ENCODE assay signal across 8 cellular contexts in the genomic region with DNA sequence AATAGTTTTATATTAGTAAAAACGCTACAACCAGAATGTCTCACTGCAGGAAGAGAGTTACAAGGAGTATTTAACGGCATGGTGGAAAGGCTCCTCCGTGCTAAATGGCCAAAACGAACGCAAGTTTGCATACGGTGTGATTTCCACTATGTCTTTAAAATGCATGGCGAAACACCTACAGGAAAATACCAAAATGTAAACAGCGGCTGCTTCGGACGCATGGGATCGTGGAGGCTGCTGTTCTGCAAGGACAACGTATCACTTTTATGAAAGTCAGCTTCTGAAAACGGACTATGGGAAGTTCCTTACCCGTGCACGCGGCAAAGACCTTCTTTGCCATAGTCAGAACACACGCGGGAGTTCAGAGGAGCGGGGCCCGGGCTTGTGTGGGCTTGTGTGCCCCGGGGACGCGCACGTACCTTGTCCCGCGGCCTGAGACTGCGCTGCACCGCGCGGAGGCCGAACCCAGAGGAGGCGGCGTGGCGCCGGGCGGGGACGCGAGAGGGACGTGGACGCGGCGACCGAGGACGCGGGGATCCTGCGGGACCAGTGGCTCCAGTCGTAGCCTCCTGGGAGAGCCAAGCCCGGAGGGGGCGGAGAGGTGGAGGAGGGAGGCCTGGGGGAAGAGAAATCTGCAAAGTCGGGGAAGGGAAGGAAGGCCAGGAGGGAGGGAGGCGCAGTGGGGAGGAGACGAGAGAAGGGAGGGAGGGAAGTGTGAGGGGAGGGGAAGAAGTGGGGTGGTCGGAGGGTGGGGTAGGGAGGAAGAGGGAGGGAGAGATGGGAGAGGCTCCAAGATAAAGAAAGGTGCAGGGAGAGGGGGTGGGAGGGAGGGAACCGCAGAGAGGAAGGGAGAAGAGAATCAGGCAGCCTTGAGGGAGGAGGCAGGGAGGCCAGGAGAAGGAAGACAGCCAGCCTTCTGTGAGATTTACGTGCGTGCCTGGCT. TPM values are rescaled to one million over a fixed set of nuclear protein-coding genes. Genes with fewer than 3 reads are reported as not detected.
DNase-seq lines count a peak whose midpoint lies in the region; ATAC-seq and TF ChIP-seq lines count a peak whose summit lies in the region.

CMBL (minus strand) TSS at position 697 of the 943 bp plus-strand sequence. CDS start 17,140 bp downstream, outside the sequence.

- POLR2A ChIA-PET in activated CD4-positive, alpha-beta memory T cell treated with anti-CD3 and anti-CD28 coated beads, Interleukin-2, amount 10 ng/mL, durations not matched to agents 7 days and 5 days (lab: Charles Lee) = no interaction called here

- H3K4me3 ChIP-seq in epithelial cell of proximal tubule (ENCODE audit: low read depth, low read length) (peak within 1 kb of the TSS; percentile 78), testis (peak within 1 kb of the TSS; percentile 60 to 70)

- TF ChIP-seq POLR2A in testis (IDR thresholded peaks at IDR 0.05) = no peak

- no peaks in the 10 kb centered on the region for H3K4me1 ChIP-seq in testis

- H3K4me1 Mint-ChIP-seq in activated CD4-positive, alpha-beta memory T cell treated with anti-CD3 and anti-CD28 coated beads, Interleukin-2, amount 10 ng/mL, durations not matched to agents 7 days and 5 days = peaks cover 19% of the 10 kb centered on the region

- ATAC-seq in HG02759 (IDR thresholded peaks at IDR 0.05; ENCODE audit: unreplicated experiment) = peak; percentile 89

- peak within 1 kb of the TSS; percentile 55 to 79 for H3K27ac ChIP-seq in testis

- no peak within 1 kb of the TSS for H3K27ac Mint-ChIP-seq in activated CD4-positive, alpha-beta memory T cell treated with anti-CD3 and anti-CD28 coated beads, Interleukin-2, amount 10 ng/mL, durations not matched to agents 7 days and 5 days

- CTCF ChIA-PET in activated CD4-positive, alpha-beta memory T cell treated with anti-CD3 and anti-CD28 coated beads, Interleukin-2, amount 10 ng/mL, durations not matched to agents 7 days and 5 days (lab: Charles Lee) = no interaction called here

- DNase-seq in A172 (ENCODE audit: low spot score) (peak; percentile 73), GM13976 (ENCODE audit: low spot score) (peak; percentile 75), NCI-H187 treated with DMSO at 0.1 percent for 48 hours (lab: John Stamatoyannopoulos, UW) (peak; percentile 22), epithelial cell of proximal tubule (ENCODE audit: low read depth) (no peak), middle frontal gyrus (ENCODE audit: extremely low spot score, low spot score) (peak; percentile 38), testis (peak; percentile 71)
- DNase-seq in activated CD4-positive, alpha-beta memory T cell treated with anti-CD3 and anti-CD28 coated beads, Interleukin-2, amount 10 ng/mL, durations not matched to agents 7 days and 5 days = peak; percentile 20

- H3K36me3 Mint-ChIP-seq in activated CD4-positive, alpha-beta memory T cell treated with anti-CD3 and anti-CD28 coated beads, Interleukin-2, amount 10 ng/mL, durations not matched to agents 7 days and 5 days (ENCODE audit: low read depth) = peaks cover 6% of the 10 kb centered on the region

- H3K27me3 ChIP-seq in testis = no peaks in the 10 kb centered on the region

- WGBS in testis, 2 donors = 1% methylated on average over 32 to 56 of the region's 56 CpGs

- in situ Hi-C loops in GM13976 (cut with MboI; ENCODE audit: low sequenced_read_pairs, unreplicated experiment) = no loop called here

- intact Hi-C loops in testis (cut with DNase I; ENCODE audit: low total_unique reads) = no loop called here

- H3K36me3 ChIP-seq in testis (ENCODE audit: low read depth, missing control alignments) = no peaks in the 10 kb centered on the region

- TF ChIP-seq CTCF in GM13976 (IDR thresholded peaks at IDR 0.05; ENCODE audit: borderline replicate concordance, control extremely low read depth, extremely low read depth, insufficient read depth, missing control alignments) (no peak), epithelial cell of proximal tubule (conservative IDR thresholded peaks at IDR 0.05; ENCODE audit: low read depth, low read length) (no peak), testis (IDR thresholded peaks at IDR 0.05) (no peak)

- H3K27me3 Mint-ChIP-seq in activated CD4-positive, alpha-beta memory T cell treated with anti-CD3 and anti-CD28 coated beads, Interleukin-2, amount 10 ng/mL, durations not matched to agents 7 days and 5 days = peaks cover 19% of the 10 kb centered on the region

- no peaks in the 10 kb centered on the region for H3K9me3 Mint-ChIP-seq in activated CD4-positive, alpha-beta memory T cell treated with anti-CD3 and anti-CD28 coated beads, Interleukin-2, amount 10 ng/mL, durations not matched to agents 7 days and 5 days

- peak within 1 kb of the TSS; percentile 75 for H3K4me3 Mint-ChIP-seq in activated CD4-positive, alpha-beta memory T cell treated with anti-CD3 and anti-CD28 coated beads, Interleukin-2, amount 10 ng/mL, durations not matched to agents 7 days and 5 days

- no peaks in the 10 kb centered on the region for H3K9me3 ChIP-seq in testis

RNA-seq across cellular contexts. Expression of gene CMBL, which starts in this region (rescaled TPM):
- total RNA-seq in A172 (2014; rRNA removed; shearing (Covaris generic)) = 9.3 and 12.5 TPM in 2 replicates
- total RNA-seq in activated CD4-positive, alpha-beta memory T cell treated with anti-CD3 and anti-CD28 coated beads, Interleukin-2, amount 10 ng/mL, durations not matched to agents 7 days and 5 days = 1 to 10 TPM; 1.7 to 2.0 TPM
- total RNA-seq in epithelial cell of proximal tubule (2.2 and 3.0 TPM in 2 replicates), testis (1 to 10 TPM; 4.3 to 7.2 TPM)
- 16.1 TPM for polyA plus RNA-seq in testis (ENCODE audit: insufficient read depth, low read depth, low replicate concordance)
